Comparison of ENCODE assay signal across 12 cellular contexts in genomic region chr16:66026211-66026610, GRCh38.
DNase-seq lines count a peak whose midpoint lies in the region; ATAC-seq, FAIRE-seq and TF ChIP-seq lines count a peak whose summit lies in the region.
"Had no signal": no experiment of that assay in that cellular context is flagged by ENCODE, and none has a peak within 500 bp of the region (broad histone marks: within the 10 kb centered on the region; RNA-seq: fewer than 3 reads in every experiment).

No MANE protein-coding gene starts in this region.

- H3K27me3 Mint-ChIP-seq in activated T-cell treated with anti-CD3 and anti-CD28 coated beads, Interleukin-2, amount 50 U/mL, for 4 hours (ENCODE audit: low read depth), result no peaks in the 10 kb centered on the region

- H3K9me3 Mint-ChIP-seq in activated T-cell treated with anti-CD3 and anti-CD28 coated beads, Interleukin-2, amount 50 U/mL, for 4 hours, result peaks cover 6% of the 10 kb centered on the region

- H3K4me3 ChIP-seq in Karpas-422 (ENCODE audit: low read length) (no peak overlapping the region), adipocyte (ENCODE audit: low read length) (no peak overlapping the region), keratinocyte (ENCODE audit: control insufficient read depth in 2 of 3, extremely low read depth in 1 of 3, insufficient read depth in 2 of 3, low read depth in 1 of 3, low read length in 3 of 3) (no peak overlapping the region)
- H3K4me3 ChIP-seq: lung had no signal

- H3K4me2 ChIP-seq in Karpas-422 (ENCODE audit: low read depth, low read length, poor library complexity, severe bottlenecking) (no peak overlapping the region), keratinocyte (ENCODE audit: control insufficient read depth, extremely low read depth, insufficient read depth, low read depth, low read length) (no peak overlapping the region)

- no peaks in the 10 kb centered on the region for H3K9me2 ChIP-seq in Karpas-422 (replicated peaks; ENCODE audit: insufficient read depth, low read length)

- no peak overlapping the region for H3K4me3 Mint-ChIP-seq in activated T-cell treated with anti-CD3 and anti-CD28 coated beads, Interleukin-2, amount 50 U/mL, for 4 hours

- H3K36me3 ChIP-seq in Karpas-422 (ENCODE audit: insufficient read depth, low read length), result no peaks in the 10 kb centered on the region
- H3K36me3 ChIP-seq in adipocyte (ENCODE audit: control insufficient read depth, insufficient read depth, low read length, severe bottlenecking), result no peaks in the 10 kb centered on the region
- no peaks in the 10 kb centered on the region for H3K36me3 ChIP-seq in keratinocyte (ENCODE audit: control insufficient read depth in 2 of 2, extremely low read depth in 1 of 2, insufficient read depth in 2 of 2, low read length in 2 of 2)

- H3K4me1 Mint-ChIP-seq in activated T-cell treated with anti-CD3 and anti-CD28 coated beads, Interleukin-2, amount 50 U/mL, for 4 hours (ENCODE audit: low read depth), result no peaks in the 10 kb centered on the region

- no peaks in the 10 kb centered on the region for H3K9me1 ChIP-seq in keratinocyte (ENCODE audit: control insufficient read depth, extremely low read depth, insufficient read depth, low read length)

- FAIRE-seq in keratinocyte (lab: Jason Lieb, UNC), result no peak

- H3K9me3 ChIP-seq in Karpas-422 (ENCODE audit: low read length), result peaks cover 3% of the 10 kb centered on the region; the same call in 1 of the 2 replicates
- peaks cover 9% of the 10 kb centered on the region for H3K9me3 ChIP-seq in adipocyte (ENCODE audit: control insufficient read depth, low read length)
- H3K9me3 ChIP-seq in keratinocyte (ENCODE audit: control insufficient read depth, low read depth, low read length), result peaks cover 5% of the 10 kb centered on the region

- H3K9ac ChIP-seq in Karpas-422 (ENCODE audit: low read length), result no peak overlapping the region
- H3K9ac ChIP-seq in adipocyte (ENCODE audit: low read length), result no peak overlapping the region
- H3K9ac ChIP-seq in keratinocyte (ENCODE audit: control insufficient read depth, extremely low read depth, insufficient read depth, low read length), result no peak overlapping the region

- H3K4me1 ChIP-seq in Karpas-422 (ENCODE audit: low read length), result no peaks in the 10 kb centered on the region
- H3K4me1 ChIP-seq in adipocyte (ENCODE audit: control insufficient read depth, insufficient read depth, low read length), result peaks cover 14% of the 10 kb centered on the region
- peaks cover 3% of the 10 kb centered on the region for H3K4me1 ChIP-seq in keratinocyte (ENCODE audit: control insufficient read depth, extremely low read depth, insufficient read depth, low read length)

- H4K20me1 ChIP-seq in Karpas-422 (ENCODE audit: insufficient read depth, low read depth, low read length), result no peaks in the 10 kb centered on the region
- no peaks in the 10 kb centered on the region for H4K20me1 ChIP-seq in keratinocyte (ENCODE audit: control insufficient read depth, extremely low read depth, insufficient read depth, low read length)

- H2AFZ ChIP-seq in Karpas-422 (ENCODE audit: low read length) (no peak overlapping the region), keratinocyte (ENCODE audit: control insufficient read depth, low read length) (no peak overlapping the region)

- ATAC-seq in HG03378 (IDR thresholded peaks at IDR 0.05; ENCODE audit: unreplicated experiment), result no peak
- no peak for ATAC-seq in GM18517 (IDR thresholded peaks at IDR 0.05; ENCODE audit: unreplicated experiment)
- no peak for ATAC-seq in activated T-cell treated with anti-CD3 and anti-CD28 coated beads, Interleukin-2, amount 50 U/mL, for 4 hours

- H3K36me3 Mint-ChIP-seq in activated T-cell treated with anti-CD3 and anti-CD28 coated beads, Interleukin-2, amount 50 U/mL, for 4 hours (ENCODE audit: insufficient read depth), result no peaks in the 10 kb centered on the region

- H3K27me3 ChIP-seq in Karpas-422 (ENCODE audit: low read length) (no peaks in the 10 kb centered on the region), adipocyte (replicated peaks; ENCODE audit: control insufficient read depth, insufficient read depth, low read length) (no peaks in the 10 kb centered on the region), keratinocyte (ENCODE audit: control insufficient read depth, extremely low read depth, insufficient read depth, low read length) (no peaks in the 10 kb centered on the region)

- TF ChIP-seq CTCF in C4-2B (conservative IDR thresholded peaks at IDR 0.05) (peak; percentile 58), keratinocyte (optimal IDR thresholded peaks at IDR 0.05 in 1 of 3, IDR thresholded peaks at IDR 0.05 in 1 of 3, conservative IDR thresholded peaks at IDR 0.05 in 1 of 3; ENCODE audit: extremely low read depth in 1 of 3, insufficient read depth in 2 of 3, low read length in 3 of 3) (peak; percentile 25 to 63 (median 62))

- H3K79me2 ChIP-seq in Karpas-422 (ENCODE audit: low read length), result no peaks in the 10 kb centered on the region
- no peaks in the 10 kb centered on the region for H3K79me2 ChIP-seq in keratinocyte (ENCODE audit: control insufficient read depth, insufficient read depth, low read length)

- dilution Hi-C loops in keratinocyte (cut with MboI; ENCODE audit: extremely low pct_ligation_motif_present, low sequenced_read_pairs), result no loop called here

- no peak overlapping the region for H3K27ac ChIP-seq in C4-2B
- H3K27ac ChIP-seq in Karpas-422 (ENCODE audit: low read length), result no peak overlapping the region
- H3K27ac ChIP-seq in keratinocyte (ENCODE audit: control insufficient read depth, insufficient read depth, low read length), result no peak overlapping the region

- DNase-seq in Karpas-422 (peak; percentile 44), adipocyte (ENCODE audit: low read depth) (peak; percentile 22), keratinocyte (ENCODE audit: low read depth, low spot score) (no peak), ecto neural progenitor cell (ENCODE audit: low spot score) (no peak)
- no peak for DNase-seq in activated T-cell treated with anti-CD3 and anti-CD28 coated beads, Interleukin-2, amount 50 U/mL, for 4 hours
- DNase-seq: activated CD4-positive, alpha-beta T cell treated with anti-CD3 and anti-CD28 coated beads, Interleukin-2, amount 50 U/mL, for 48 hours; cortex of kidney; stimulated activated CD4-positive, alpha-beta T cell treated with anti-CD3 and anti-CD28 coated beads, Interleukin-4, amount 100 ng/mL, for 1 hour had no signal

Comparison
In these comparisons a context has a peak if more than half of its experiments do, and no peak if none do; other contexts are left out.
1. DNase-seq: peak in Karpas-422 (single experiment) and adipocyte (single experiment); none in keratinocyte (single experiment), ecto neural progenitor cell (single experiment) and activated T-cell treated with anti-CD3 and anti-CD28 coated beads, Interleukin-2, amount 50 U/mL, for 4 hours (single experiment).